Comparison of ENCODE assay signal across 27 cellular contexts in the genomic region with DNA sequence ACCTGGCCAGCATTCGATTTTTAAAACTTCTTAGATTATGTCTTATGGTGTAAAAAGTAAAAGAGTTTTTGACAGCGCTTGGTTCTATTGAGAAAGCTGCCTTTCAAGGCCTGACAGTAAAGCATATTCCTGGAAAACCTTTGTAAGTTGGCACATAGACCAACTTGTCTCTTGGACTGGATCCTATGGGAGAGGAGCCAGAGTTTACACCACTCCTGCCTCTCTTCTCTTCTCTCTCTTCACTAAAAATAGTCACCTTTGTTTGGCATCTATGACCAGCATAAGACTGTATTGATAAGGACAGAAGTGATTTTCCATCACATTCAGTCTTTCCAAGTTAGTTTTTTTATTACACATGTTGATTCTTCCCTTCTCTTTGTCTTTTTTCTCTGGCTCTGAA. TPM values are rescaled to one million over a fixed set of nuclear protein-coding genes. Genes with fewer than 3 reads are reported as not detected.
"Had no signal": no experiment of that assay in that cellular context is flagged by ENCODE, and none has a peak within 500 bp of the region (broad histone marks: within the 10 kb centered on the region; RNA-seq: fewer than 3 reads in every experiment).

No MANE protein-coding gene starts in this region.

- ATAC-seq: foreskin keratinocyte, lower lobe of right lung, WTC11 had no signal

- H3K27ac ChIP-seq: adrenal gland, ascending aorta, foreskin keratinocyte, lower lobe of right lung, testis, uterus had no signal

- H3K36me3 ChIP-seq: uterus had no signal

- H3K27me3 Mint-ChIP-seq: activated naive CD8-positive, alpha-beta T cell; naive B cell had no signal

- H3K4me1 Mint-ChIP-seq: naive B cell, WTC11 had no signal

- H3K4me3 ChIP-seq: adrenal gland, ascending aorta, lower lobe of right lung, testis, uterus had no signal

- H3K9me3 ChIP-seq: adrenal gland, ascending aorta, lower lobe of right lung, testis, uterus had no signal

- DNase-seq: activated naive CD4-positive, alpha-beta T cell; activated T-cell treated with anti-CD3 and anti-CD28 coated beads, Interleukin-2, amount 50 U/mL, for 1 hour; dermis blood vessel endothelial cell; effector CD8-positive, alpha-beta T cell; erythroblast; foreskin keratinocyte; hypothalamus; lower lobe of right lung; mesendoderm; naive B cell; nucleus accumbens; posterior cingulate gyrus; stimulated activated CD4-positive, alpha-beta T cell treated with anti-CD3 and anti-CD28 coated beads, Interleukin-2, amount 100 ng/mL, for 48 hours; stimulated activated CD8-positive, alpha-beta memory T cell treated with anti-CD3 and anti-CD28 coated beads, Interleukin-4, amount 100 ng/mL, for 48 hours; stimulated activated naive CD4-positive, alpha-beta T cell; T1000; testis; trophoblast cell; uterus had no signal

- H3K27me3 ChIP-seq: adrenal gland, ascending aorta, foreskin keratinocyte, testis, uterus had no signal

- H3K4me3 Mint-ChIP-seq: activated naive CD8-positive, alpha-beta T cell; naive B cell; T-helper 1 cell treated with Interleukin-12 subunit alpha and Interleukin-12 subunit beta and Interleukin-4 antibody, amounts not matched to agents 30 μg/mL and 1 μg/mL, for 36 hours; WTC11 had no signal

- H3K4me1 ChIP-seq: ascending aorta, foreskin keratinocyte, lower lobe of right lung, testis, uterus had no signal

- H3K9me3 Mint-ChIP-seq: activated T-helper 2 cell treated with anti-CD3 and anti-CD28 coated beads, Interferon-gamma antibody, Interleukin-2, Interleukin-4, amounts not matched to agents 10 μg/mL and 5 μg/mL and 100 μg/mL, durations not matched to agents 14 hours and 24 hours and 36 hours; naive B cell; T-helper 1 cell treated with Interleukin-12 subunit alpha and Interleukin-12 subunit beta and Interleukin-4 antibody, amounts not matched to agents 30 μg/mL and 1 μg/mL, for 36 hours; WTC11 had no signal

- H3K27ac Mint-ChIP-seq: activated naive CD8-positive, alpha-beta T cell; activated T-helper 2 cell treated with anti-CD3 and anti-CD28 coated beads, Interferon-gamma antibody, Interleukin-2, Interleukin-4, amounts not matched to agents 10 μg/mL and 5 μg/mL and 100 μg/mL, durations not matched to agents 14 hours and 24 hours and 36 hours; naive B cell; T-helper 1 cell treated with Interleukin-12 subunit alpha and Interleukin-12 subunit beta and Interleukin-4 antibody, amounts not matched to agents 30 μg/mL and 1 μg/mL, for 36 hours; WTC11 had no signal

RNA-seq across cellular contexts. Expression of a gene that starts 33.7 kb away (rescaled TPM):
- total RNA-seq: activated T-helper 2 cell treated with anti-CD3 and anti-CD28 coated beads, Interferon-gamma antibody, Interleukin-2, Interleukin-4, amounts not matched to agents 10 μg/mL and 5 μg/mL and 100 μg/mL, durations not matched to agents 14 hours and 24 hours and 36 hours; adrenal gland; ascending aorta; chondrocyte; dermis blood vessel endothelial cell; foreskin keratinocyte; lower lobe of right lung; mucosa of gallbladder; testis; uterus; WTC11 had no signal
